In genomic region chrX:109472939-109473713, GRCh38 we compare ENCODE assay signal across 8 cellular contexts. TPM values are rescaled to one million over a fixed set of nuclear protein-coding genes. Genes with fewer than 3 reads are reported as not detected.
DNase-seq lines count a peak whose midpoint lies in the region; ATAC-seq, FAIRE-seq and TF ChIP-seq lines count a peak whose summit lies in the region.

No MANE protein-coding gene starts in this region.

- no peaks in the 10 kb centered on the region for H3K9me3 ChIP-seq in HepG2 (ENCODE audit: low read length)
- H3K9me3 ChIP-seq in right lobe of liver: no peaks in the 10 kb centered on the region

- no peaks in the 10 kb centered on the region for H3K79me2 ChIP-seq in HepG2 (ENCODE audit: insufficient read depth, low read length)

- intact Hi-C loops in HepG2 (cut with micrococcal nuclease; ENCODE audit: unreplicated experiment): no loop called here
- intact Hi-C loops in right lobe of liver (cut with DNase I): no loop called here

- CTCF ChIA-PET in HepG2 (lab: Yijun Ruan, JAX; ENCODE audit: low intra/inter-chr PET ratio, low total read pairs) (interaction anchor here (1.1 kb wide), 1 partner anchor 12 kb away, joined by 4 read pairs; no protein-coding TSS in a partner anchor), RWPE1 (lab: Yijun Ruan, JAX) (interaction anchor here (0.6 to 0.8 kb wide), 3 partner anchors 16 to 439 kb away, joined by 3 to 7 read pairs (median 4); no protein-coding TSS in a partner anchor)

- H4K20me1 ChIP-seq in HepG2 (ENCODE audit: insufficient read depth, low read length): no peaks in the 10 kb centered on the region

- no TSS peak for BruUV-seq in HepG2 (replicated peaks; lab: Mats Ljungman, UMichigan)

- TF ChIP-seq POLR2A in HepG2 (IDR thresholded peaks at IDR 0.05; ENCODE audit: insufficient read depth in 1 of 2, low read depth in 2 of 2, low read length in 2 of 2) (no peak), right lobe of liver (IDR thresholded peaks at IDR 0.05) (no peak), erythroblast (IDR thresholded peaks at IDR 0.05; ENCODE audit: low read length) (no peak)

- H3K36me3 ChIP-seq in HepG2 (replicated peaks in 1 of 2; ENCODE audit: control insufficient read depth in 1 of 2, insufficient read depth in 2 of 2, low read length in 2 of 2): no peaks in the 10 kb centered on the region
- no peaks in the 10 kb centered on the region for H3K36me3 ChIP-seq in right lobe of liver

- POLR2A ChIA-PET in HepG2 (lab: Yijun Ruan, JAX): no interaction called here
- POLR2A ChIA-PET in RWPE1 (lab: Yijun Ruan, JAX; ENCODE audit: low non-redundant PET): no interaction called here

- H3K4me3 ChIP-seq in HepG2 (replicated peaks in 1 of 3; ENCODE audit: insufficient read depth in 1 of 3, low read depth in 2 of 3, low read length in 3 of 3) (no peak overlapping the region), right lobe of liver (no peak overlapping the region)

- FAIRE-seq in HepG2 (lab: Jason Lieb, UNC): peak; percentile 73

- no peak for TF ChIP-seq RAD21 in HepG2 (CRISPR knock-in tag; IDR thresholded peaks at IDR 0.05)

- in situ Hi-C loops in HepG2 (cut with HindIII; ENCODE audit: extremely low pct_ligation_motif_present, low pct_unique_long_range_greater_than_20kb): no loop called here

- DNase-seq in HepG2 (ENCODE audit: low spot score) (peak; percentile 42), right lobe of liver (no peak), RWPE1 (ENCODE audit: low spot score) (peak; percentile 4), erythroblast (lab: John Stamatoyannopoulos, UW) (peak; percentile 24 to 41), HuH-7.5 (ENCODE audit: low spot score) (no peak)
- DNase-seq in stimulated activated CD4-positive, alpha-beta T cell treated with anti-CD3 and anti-CD28 coated beads, TNF-alpha, amount 100 ng/mL, for 48 hours (ENCODE audit: low read depth in 3 of 3): peak; percentile 10 to 38 (median 23)

- H3K27ac ChIP-seq in HepG2 (ENCODE audit: extremely low read length, insufficient read depth, low read length) (no peak overlapping the region), right lobe of liver (no peak overlapping the region), RWPE1 (no peak overlapping the region)

- H3K9ac ChIP-seq in HepG2 (ENCODE audit: insufficient read depth, low read depth, low read length): no peak overlapping the region

- H3K27me3 ChIP-seq in HepG2 (ENCODE audit: control insufficient read depth in 1 of 2, insufficient read depth in 2 of 2, low read length in 2 of 2): no peaks in the 10 kb centered on the region
- H3K27me3 ChIP-seq in right lobe of liver: peaks cover 0 to 13% of the 10 kb centered on the region in 2 donors

- H3K4me1 ChIP-seq in HepG2 (ENCODE audit: insufficient read depth, low read length) (0 out of 2 replicates have a peak, but pooled peaks cover 6% of the 10 kb centered on the region), right lobe of liver (no peaks in the 10 kb centered on the region)

- TF ChIP-seq EP300 in HepG2 (IDR thresholded peaks at IDR 0.05; ENCODE audit: low read depth in 2 of 2, low read length in 2 of 2): no peak
- no peak for TF ChIP-seq EP300 in HepG2 (CRISPR knock-in tag; IDR thresholded peaks at IDR 0.05; ENCODE audit: borderline replicate concordance)

- no peak overlapping the region; the same call in 1 of the 2 replicates for H3K4me2 ChIP-seq in HepG2 (ENCODE audit: low read depth, low read length)

- WGBS in HepG2 (ENCODE audit: low lambda C conversion rate): 9% methylated on average over 7 of the region's 7 CpGs
- 42% methylated on average over 7 of the region's 7 CpGs for WGBS in right lobe of liver (ENCODE audit: insufficient coverage, low coverage, low lambda C conversion rate, missing lambda C conversion rate)

- ATAC-seq in HepG2 (peak; percentile 78), right lobe of liver (no peak), HG03565 (IDR thresholded peaks at IDR 0.05; ENCODE audit: unreplicated experiment) (no peak), HG03039 (IDR thresholded peaks at IDR 0.05; ENCODE audit: unreplicated experiment) (no peak)

- H2AFZ ChIP-seq in HepG2 (ENCODE audit: low read length): no peak overlapping the region

- TF ChIP-seq CTCF in HepG2 (CRISPR knock-in tag; IDR thresholded peaks at IDR 0.05) (peak; percentile 48), right lobe of liver (IDR thresholded peaks at IDR 0.05) (no peak), RWPE1 (conservative IDR thresholded peaks at IDR 0.05; ENCODE audit: low read depth) (no peak)

TF ChIP-seq in HepG2, 621 proteins besides CTCF, POLR2A, EP300 and RAD21:
- no peak for TF ChIP-seq SOX13 (IDR thresholded peaks at IDR 0.05)
- peak in 1 of 2 experiments; percentile 25; a peak in 1 of 4 replicates for TF ChIP-seq SOX13 (CRISPR knock-in tag; conservative IDR thresholded peaks at IDR 0.05 in 1 of 2, IDR thresholded peaks at IDR 0.05 in 1 of 2)
- TF ChIP-seq ZNF414 (CRISPR knock-in tag; IDR thresholded peaks at IDR 0.05): no peak
- TF ChIP-seq NCOA2 (CRISPR knock-in tag; IDR thresholded peaks at IDR 0.05): no peak
- TF ChIP-seq SOX5 (CRISPR knock-in tag; IDR thresholded peaks at IDR 0.05; ENCODE audit: borderline replicate concordance): peak; percentile 37; the same call in 1 of the 2 replicates
- TF ChIP-seq SMC3 (IDR thresholded peaks at IDR 0.05; ENCODE audit: low read length): 0 out of 2 replicates have a peak, but pooled peaks have one; percentile 24
- peak; percentile 55 for TF ChIP-seq STAG1 (CRISPR knock-in tag; IDR thresholded peaks at IDR 0.05)
TF ChIP-seq in HepG2: peak in this region for 4.

RNA-seq across cellular contexts. Expression of gene GUCY2F, which starts 8.8 kb away (rescaled TPM):
- total RNA-seq in HepG2 (2016; rRNA removed; fragmentation: Illumina TruSeq; extraction: Trizol) (not detected in 2 replicates), right lobe of liver (not detected)
- total RNA-seq in HepG2 (2016; cell fraction: cytosol; rRNA removed; fragmentation: Illumina TruSeq; extraction: Trizol; ENCODE audit: low read depth): 0.09 TPM in 1 of 2 replicates, not detected in the other
- not detected in 2 replicates for total RNA-seq in HepG2 (2016; cell fraction: insoluble cytoplasmic fraction; rRNA removed; fragmentation: Illumina TruSeq; extraction: Trizol)
- not detected in 2 replicates for total RNA-seq in HepG2 (2016; cell fraction: membrane; rRNA removed; fragmentation: Illumina TruSeq; extraction: Trizol)
- total RNA-seq in HepG2 (2016; cell fraction: nucleus; rRNA removed; fragmentation: Illumina TruSeq; extraction: Trizol): not detected in 2 replicates
- 0.03 and 0.04 TPM in 2 replicates for polyA plus RNA-seq in HepG2 (2011; rRNA removed)
- polyA plus RNA-seq in HepG2 (2011; cell fraction: cytosol; rRNA removed): 0.03 TPM in 1 of 2 replicates, not detected in the other
- polyA plus RNA-seq in HepG2 (2011; cell fraction: nucleus; rRNA removed): 0.10 and 0.12 TPM in 2 replicates
- not detected in 2 replicates for polyA plus RNA-seq in HepG2 (2012)
- not detected in 2 replicates for polyA plus RNA-seq in HepG2 (2016; cell fraction: cytosol; fragmentation: Illumina TruSeq; extraction: Trizol; ENCODE audit: low read depth)
- not detected in 2 replicates for polyA plus RNA-seq in HepG2 (2016; cell fraction: insoluble cytoplasmic fraction; fragmentation: Illumina TruSeq; extraction: Trizol; ENCODE audit: low read depth)
- not detected in 2 replicates for polyA plus RNA-seq in HepG2 (2016; cell fraction: membrane; fragmentation: Illumina TruSeq; extraction: Trizol; ENCODE audit: low read depth)
- polyA plus RNA-seq in HepG2 (2016; cell fraction: nucleus; fragmentation: Illumina TruSeq; extraction: Trizol; ENCODE audit: insufficient read depth, low read depth): not detected in 2 replicates
- not detected in 2 replicates for polyA minus RNA-seq in HepG2 (2011; rRNA and poly(A)+ RNA removed; ENCODE audit: low replicate concordance)
- not detected in 2 replicates for polyA minus RNA-seq in HepG2 (2011; cell fraction: cytosol; rRNA and poly(A)+ RNA removed)
- 0.26 and 0.37 TPM in 2 replicates for polyA minus RNA-seq in HepG2 (2011; cell fraction: nucleus; rRNA and poly(A)+ RNA removed)

Comparison
In these comparisons a context has a peak if more than half of its experiments do, and no peak if none do; other contexts are left out.
1. DNase-seq: peak in HepG2 (single experiment), RWPE1 (single experiment), erythroblast (2 of 2) and stimulated activated CD4-positive, alpha-beta T cell treated with anti-CD3 and anti-CD28 coated beads, TNF-alpha, amount 100 ng/mL, for 48 hours (3 of 3); none in right lobe of liver (0 of 3) and HuH-7.5 (single experiment).